ENCODE assay signal across 8 cellular contexts in genomic region chr10:21173433-21173963, GRCh38.
DNase-seq lines count a peak whose midpoint lies in the region; ATAC-seq and TF ChIP-seq lines count a peak whose summit lies in the region.

No MANE protein-coding gene starts in this region.

- H3K4me1 ChIP-seq in BLaER1 treated with 17β-estradiol and CSF1 and Interleukin-3, amounts not matched to agents 10 nM and 100 nM: peaks cover 0 to 4% (median 0%) of the 10 kb centered on the region in 10 experiments; a peak in 2 of 20 replicates
- no peaks in the 10 kb centered on the region for H3K4me1 ChIP-seq in osteoblast (ENCODE audit: insufficient read depth, low read length)

- peak; percentile 59 for DNase-seq in NCI-H69 (lab: John Stamatoyannopoulos, UW)
- no peak for DNase-seq in epithelial cell of prostate (ENCODE audit: low read depth, low spot score)
- DNase-seq in osteoblast (ENCODE audit: insufficient read length, low spot score, missing footprints): peak; percentile 63
- DNase-seq in GM10266 (ENCODE audit: extremely low spot score): no peak
- DNase-seq in GM03348 (ENCODE audit: low spot score): no peak
- no peak for DNase-seq in T-helper 2 cell treated with Interferon-gamma antibody and Interleukin-4, amounts not matched to agents 5 μg/mL and 100 μg/mL, for 36 hours (ENCODE audit: low spot score)

- no peak overlapping the region for H3K4me3 Mint-ChIP-seq in T-helper 2 cell treated with Interferon-gamma antibody and Interleukin-4, amounts not matched to agents 5 μg/mL and 100 μg/mL, for 36 hours

- peaks cover 37 to 53% (median 49%) of the 10 kb centered on the region in 11 experiments for H3K27me3 ChIP-seq in BLaER1 treated with 17β-estradiol and CSF1 and Interleukin-3, amounts not matched to agents 10 nM and 100 nM
- peaks cover 23% of the 10 kb centered on the region for H3K27me3 ChIP-seq in osteoblast (ENCODE audit: insufficient read depth, low read length)

- no peak for ATAC-seq in GM18873 (IDR thresholded peaks at IDR 0.05; ENCODE audit: low FRiP score, unreplicated experiment)

- H3K27ac ChIP-seq in BLaER1 treated with 17β-estradiol and CSF1 and Interleukin-3, amounts not matched to agents 10 nM and 100 nM: no peak overlapping the region
- peak overlapping the region; percentile 63 for H3K27ac ChIP-seq in epithelial cell of prostate
- H3K27ac ChIP-seq in osteoblast (ENCODE audit: low read depth, low read length): no peak overlapping the region

- H3K27ac Mint-ChIP-seq in T-helper 2 cell treated with Interferon-gamma antibody and Interleukin-4, amounts not matched to agents 5 μg/mL and 100 μg/mL, for 36 hours: no peak overlapping the region

- no peaks in the 10 kb centered on the region; a peak in 1 of 22 replicates for H4K20me1 ChIP-seq in BLaER1 treated with 17β-estradiol and CSF1 and Interleukin-3, amounts not matched to agents 10 nM and 100 nM
- H4K20me1 ChIP-seq in osteoblast (ENCODE audit: insufficient read depth, low read length): no peaks in the 10 kb centered on the region

- no peaks in the 10 kb centered on the region for H3K36me3 ChIP-seq in BLaER1 treated with 17β-estradiol and CSF1 and Interleukin-3, amounts not matched to agents 10 nM and 100 nM
- no peaks in the 10 kb centered on the region for H3K36me3 ChIP-seq in osteoblast (ENCODE audit: insufficient read depth, low read length)

- no peak overlapping the region for H3K9ac ChIP-seq in BLaER1 treated with 17β-estradiol and CSF1 and Interleukin-3, amounts not matched to agents 10 nM and 100 nM

- H3K36me3 Mint-ChIP-seq in T-helper 2 cell treated with Interferon-gamma antibody and Interleukin-4, amounts not matched to agents 5 μg/mL and 100 μg/mL, for 36 hours (ENCODE audit: low read depth): no peaks in the 10 kb centered on the region

- H3K27me3 Mint-ChIP-seq in T-helper 2 cell treated with Interferon-gamma antibody and Interleukin-4, amounts not matched to agents 5 μg/mL and 100 μg/mL, for 36 hours (ENCODE audit: low read depth): peaks cover 50% of the 10 kb centered on the region

- peak overlapping the region; percentile 61 to 83 (median 69) for H3K4me2 ChIP-seq in BLaER1 treated with 17β-estradiol and CSF1 and Interleukin-3, amounts not matched to agents 10 nM and 100 nM
- peak overlapping the region; percentile 36 for H3K4me2 ChIP-seq in osteoblast (ENCODE audit: insufficient read depth, low read length)

- TF ChIP-seq CTCF in osteoblast (IDR thresholded peaks at IDR 0.05; ENCODE audit: extremely low read depth, low read depth, low read length) (no peak), GM10266 (IDR thresholded peaks at IDR 0.05; ENCODE audit: control insufficient read depth, insufficient read depth, low read depth, missing control alignments) (no peak)

- H3K9me3 ChIP-seq in BLaER1 treated with 17β-estradiol and CSF1 and Interleukin-3, amounts not matched to agents 10 nM and 100 nM (replicated peaks in 1 of 11): peaks cover 0 to 21% (median 14%) of the 10 kb centered on the region in 11 experiments; a peak in 17 of 22 replicates
- no peaks in the 10 kb centered on the region for H3K9me3 ChIP-seq in osteoblast (ENCODE audit: low read depth, low read length)

- H3K4me3 ChIP-seq in BLaER1 treated with 17β-estradiol and CSF1 and Interleukin-3, amounts not matched to agents 10 nM and 100 nM: peak overlapping the region; percentile 39 to 66 (median 54)
- H3K4me3 ChIP-seq in osteoblast (ENCODE audit: insufficient read depth, low read length): no peak overlapping the region

- H3K79me2 ChIP-seq in osteoblast (ENCODE audit: insufficient read depth, low read length): no peaks in the 10 kb centered on the region

- no peak overlapping the region for H2AFZ ChIP-seq in osteoblast (ENCODE audit: low read length)

- H3K9me3 Mint-ChIP-seq in T-helper 2 cell treated with Interferon-gamma antibody and Interleukin-4, amounts not matched to agents 5 μg/mL and 100 μg/mL, for 36 hours: no peaks in the 10 kb centered on the region

- H3K4me1 Mint-ChIP-seq in T-helper 2 cell treated with Interferon-gamma antibody and Interleukin-4, amounts not matched to agents 5 μg/mL and 100 μg/mL, for 36 hours (ENCODE audit: low read depth): peaks cover 3% of the 10 kb centered on the region

Comparison
In these comparisons a context has a peak if more than half of its experiments do, and no peak if none do; other contexts are left out.
1. DNase-seq: peak in NCI-H69 (single experiment) and osteoblast (single experiment); none in epithelial cell of prostate (single experiment), GM10266 (single experiment), GM03348 (single experiment) and T-helper 2 cell treated with Interferon-gamma antibody and Interleukin-4, amounts not matched to agents 5 μg/mL and 100 μg/mL, for 36 hours (single experiment).